Comparison of ENCODE assay signal across 16 cellular contexts in the genomic region with DNA sequence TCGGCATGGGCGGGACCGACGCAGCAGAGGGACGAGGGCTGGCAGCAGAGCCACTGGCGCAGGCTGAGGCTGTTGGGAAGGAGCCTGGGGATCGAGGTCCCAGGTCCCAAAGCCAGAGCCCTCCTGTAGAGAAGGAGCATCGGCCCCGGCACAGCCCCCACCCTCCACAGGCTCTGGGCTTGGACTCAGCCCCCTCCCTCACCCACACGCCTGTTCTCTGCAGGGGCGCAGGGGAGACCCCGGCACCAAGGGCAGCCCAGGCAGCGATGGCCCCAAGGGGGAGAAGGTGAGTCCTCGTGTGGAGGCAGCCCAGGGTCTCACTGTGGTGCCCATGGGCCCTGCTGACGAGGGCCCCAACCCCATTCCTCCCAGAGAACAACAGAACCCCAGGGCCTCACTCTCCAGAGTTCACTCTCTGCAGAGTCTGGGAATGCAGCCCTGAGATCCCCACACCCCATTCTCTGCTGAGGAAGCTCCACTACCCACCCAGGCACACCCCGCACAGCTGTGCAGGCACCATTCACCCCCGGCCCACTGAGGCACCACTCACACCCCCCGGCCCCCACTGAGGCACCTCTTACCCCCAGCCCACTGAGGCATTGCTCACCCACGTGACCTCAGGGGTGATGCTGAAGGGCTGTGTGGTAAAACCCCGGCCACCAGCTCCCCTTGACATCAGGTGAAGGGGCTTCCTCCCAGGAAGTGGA. TPM values are rescaled to one million over a fixed set of nuclear protein-coding genes. Genes with fewer than 3 reads are reported as not detected.
DNase-seq lines count a peak whose midpoint lies in the region; ATAC-seq, FAIRE-seq and TF ChIP-seq lines count a peak whose summit lies in the region.
"Had no signal": no experiment of that assay in that cellular context is flagged by ENCODE, and none has a peak within 500 bp of the region (broad histone marks: within the 10 kb centered on the region; RNA-seq: fewer than 3 reads in every experiment).

No MANE protein-coding gene starts in this region.

- peaks cover 64% of the 10 kb centered on the region for H3K79me2 ChIP-seq in smooth muscle cell (ENCODE audit: low read depth)

- no peak for FAIRE-seq in kidney (lab: Jason Lieb, UNC)

- H3K27ac ChIP-seq in Panc1 (ENCODE audit: low read length): no peak overlapping the region
- no peak overlapping the region for H3K27ac ChIP-seq in kidney (ENCODE audit: low read depth in 2 of 2, low read length in 2 of 2)
- peak overlapping the region; percentile 54 for H3K27ac ChIP-seq in smooth muscle cell (ENCODE audit: low read depth)
- H3K27ac ChIP-seq: foreskin keratinocyte had no signal

- H3K4me1 ChIP-seq in Panc1 (ENCODE audit: control insufficient read depth, insufficient read depth, low read length): no peaks in the 10 kb centered on the region
- no peaks in the 10 kb centered on the region for H3K4me1 ChIP-seq in kidney (ENCODE audit: control insufficient read depth in 1 of 2, insufficient read depth in 1 of 2, low read depth in 1 of 2, low read length in 2 of 2)
- H3K4me1 ChIP-seq in smooth muscle cell (ENCODE audit: low read depth): no peaks in the 10 kb centered on the region
- H3K4me1 ChIP-seq: foreskin keratinocyte had no signal

- in situ Hi-C loops in Panc1 (cut with HindIII; ENCODE audit: low pct_unique_long_range_greater_than_20kb, low sequenced_read_pairs): no loop called here

- peak; percentile 21 for DNase-seq in activated CD4-positive, CD25-positive, alpha-beta regulatory T cell treated with anti-CD3 and anti-CD28 coated beads, Interleukin-2, amount 50 U/mL, for 72 hours
- DNase-seq in Panc1 (ENCODE audit: low read depth, low spot score) (no peak), kidney (peak; percentile 71), smooth muscle cell (lab: John Stamatoyannopoulos, UW; ENCODE audit: unreplicated experiment) (no peak), NK-92 (lab: John Stamatoyannopoulos, UW; ENCODE audit: unreplicated experiment) (no peak)
- DNase-seq: activated CD4-positive, alpha-beta T cell treated with anti-CD3 and anti-CD28 coated beads, Interleukin-2, amount 10 ng/mL, durations not matched to agents 7 days and 5 days; effector memory CD8-positive, alpha-beta T cell; foreskin keratinocyte; immature natural killer cell; NCI-H1694; NCI-H524 treated with DMSO at 0.1 percent for 48 hours; RPMI8226 had no signal

- CTCF ChIA-PET in Panc1 (lab: Charles Lee): no interaction called here

- no peak overlapping the region for H3K4me2 ChIP-seq in smooth muscle cell

- no peak for ATAC-seq in activated CD4-positive, CD25-positive, alpha-beta regulatory T cell treated with anti-CD3 and anti-CD28 coated beads, Interleukin-2, amount 50 U/mL, for 24 hours
- 0 out of 2 replicates have a peak, but pooled peaks have one; percentile 29 for ATAC-seq in Panc1
- ATAC-seq in HG02763 (IDR thresholded peaks at IDR 0.05; ENCODE audit: unreplicated experiment): no peak
- ATAC-seq in GM19467 (IDR thresholded peaks at IDR 0.05; ENCODE audit: unreplicated experiment): no peak
- ATAC-seq: effector memory CD8-positive, alpha-beta T cell; foreskin keratinocyte had no signal

- H4K20me1 ChIP-seq in smooth muscle cell (ENCODE audit: low read depth): peaks cover 100% of the 10 kb centered on the region

- H3K9me3 ChIP-seq in Panc1 (ENCODE audit: control insufficient read depth, insufficient read depth, low read depth, low read length) (no peaks in the 10 kb centered on the region), kidney (ENCODE audit: control insufficient read depth in 1 of 2, low read length in 2 of 2) (peaks cover 0 to 3% of the 10 kb centered on the region in 2 donors), smooth muscle cell (replicated peaks; ENCODE audit: low read depth) (no peaks in the 10 kb centered on the region)

- H3K9ac ChIP-seq in kidney (ENCODE audit: low read length in 2 of 2) (no peak overlapping the region), smooth muscle cell (ENCODE audit: low read depth) (no peak overlapping the region)

- H2AFZ ChIP-seq in smooth muscle cell (ENCODE audit: low read depth): no peak overlapping the region

- 91% methylated on average over 20 of the region's 20 CpGs for WGBS in smooth muscle cell (ENCODE audit: low lambda C conversion rate)

- POLR2A ChIA-PET in Panc1 (lab: Charles Lee): no interaction called here

- H3K27me3 ChIP-seq in Panc1 (ENCODE audit: control insufficient read depth, insufficient read depth, low read length) (no peaks in the 10 kb centered on the region), smooth muscle cell (ENCODE audit: low read depth) (no peaks in the 10 kb centered on the region)
- H3K27me3 ChIP-seq: foreskin keratinocyte had no signal

- no peaks in the 10 kb centered on the region for H3K36me3 ChIP-seq in Panc1 (ENCODE audit: control insufficient read depth, insufficient read depth, low read length)
- no peaks in the 10 kb centered on the region for H3K36me3 ChIP-seq in kidney (ENCODE audit: control insufficient read depth in 1 of 2, insufficient read depth in 2 of 2, low read length in 2 of 2)
- peaks cover 7% of the 10 kb centered on the region for H3K36me3 ChIP-seq in smooth muscle cell (ENCODE audit: low read depth)

- BruUV-seq in Panc1 (replicated peaks; lab: Mats Ljungman, UMichigan): no TSS peak

- intact Hi-C loops in Panc1 (cut with micrococcal nuclease; ENCODE audit: unreplicated experiment) (no loop called here), kidney (cut with DNase I) (no loop called here)

- H3F3A ChIP-seq in smooth muscle cell (ENCODE audit: low read depth): peaks cover 64% of the 10 kb centered on the region

- H3K4me3 ChIP-seq in Panc1 (ENCODE audit: low read depth in 2 of 2, low read length in 2 of 2) (no peak overlapping the region), kidney (ENCODE audit: low read length in 2 of 2) (no peak overlapping the region), smooth muscle cell (no peak overlapping the region)

- TF ChIP-seq CTCF in Panc1 (IDR thresholded peaks at IDR 0.05) (no peak), kidney (IDR thresholded peaks at IDR 0.05; ENCODE audit: borderline replicate concordance, extremely low read depth, insufficient read depth) (no peak), smooth muscle cell (IDR thresholded peaks at IDR 0.05; ENCODE audit: borderline replicate concordance, insufficient read depth, poor library complexity, severe bottlenecking) (no peak)

RNA-seq across cellular contexts. Expression of a gene that starts 21.8 kb away (rescaled TPM):
- total RNA-seq in Panc1 (2021; ENCODE audit: unreplicated experiment) (29.9 TPM), kidney (174 TPM), smooth muscle cell (1,570 and 1,698 TPM in 2 replicates)
- 37.6 TPM for polyA plus RNA-seq in Panc1 (2012; ENCODE audit: insufficient read length)
- polyA plus RNA-seq in kidney (ENCODE audit: insufficient read depth, low read depth, low replicate concordance) (52.4 TPM), smooth muscle cell (2,969 and 4,089 TPM in 2 replicates)

RNA-seq across cellular contexts. Expression of a gene that starts 35.7 kb away (rescaled TPM):
- 0.21 TPM for total RNA-seq in Panc1 (2021; ENCODE audit: unreplicated experiment)
- polyA plus RNA-seq in Panc1 (2012; ENCODE audit: insufficient read length): not detected
- 51.6 TPM for total RNA-seq in kidney
- polyA plus RNA-seq in kidney (ENCODE audit: insufficient read depth, low read depth, low replicate concordance): 273 TPM
- 1.3 and 4.1 TPM in 2 replicates for total RNA-seq in smooth muscle cell
- polyA plus RNA-seq in smooth muscle cell: 15.2 and 18.0 TPM in 2 replicates
- total RNA-seq: activated CD4-positive, alpha-beta T cell treated with anti-CD3 and anti-CD28 coated beads, Interleukin-2, amount 10 ng/mL, durations not matched to agents 7 days and 5 days; foreskin keratinocyte; pulmonary artery endothelial cell had no signal
- polyA plus RNA-seq: foreskin keratinocyte, immature natural killer cell had no signal

Comparison
In these comparisons a context has a peak if more than half of its experiments do, and no peak if none do; other contexts are left out.
1. DNase-seq: peak in activated CD4-positive, CD25-positive, alpha-beta regulatory T cell treated with anti-CD3 and anti-CD28 coated beads, Interleukin-2, amount 50 U/mL, for 72 hours (single experiment) and kidney (single experiment); none in Panc1 (single experiment), smooth muscle cell (single experiment) and NK-92 (single experiment).
2. RNA of a gene that starts 35.7 kb away (total RNA-seq): 51.6 TPM in kidney (single experiment); 1.3 to 4.1 TPM in smooth muscle cell and 0.21 TPM in Panc1 (single experiment); every median in the first group is over 10 times any median in the second.